ENCODE assay signal across 8 cellular contexts in genomic region chr11:111938687-111939160, GRCh38. TPM values are rescaled to one million over a fixed set of nuclear protein-coding genes. Genes with fewer than 3 reads are reported as not detected.
DNase-seq lines count a peak whose midpoint lies in the region; ATAC-seq and TF ChIP-seq lines count a peak whose summit lies in the region.

No MANE protein-coding gene starts in this region.

- peaks cover 29% of the 10 kb centered on the region for H3F3A ChIP-seq in MM.1S (ENCODE audit: insufficient read depth, low read length)

- H3K9me2 ChIP-seq in MM.1S (replicated peaks; ENCODE audit: insufficient read depth, low read length): no peaks in the 10 kb centered on the region

- 0 out of 2 replicates have a peak, but pooled peaks cover 4% of the 10 kb centered on the region for H3K79me2 ChIP-seq in MM.1S (ENCODE audit: low read length)

- H3K27ac ChIP-seq in MM.1S (ENCODE audit: low read length): peak overlapping the region; percentile 21; the same call in 1 of the 2 replicates
- peak overlapping the region; percentile 78 to 84 for H3K27ac ChIP-seq in right atrium auricular region

- no peaks in the 10 kb centered on the region for H3K9me3 ChIP-seq in MM.1S (replicated peaks; ENCODE audit: insufficient read depth, low read length)
- no peaks in the 10 kb centered on the region for H3K9me3 ChIP-seq in right atrium auricular region

- no peaks in the 10 kb centered on the region for H3K27me3 Mint-ChIP-seq in activated naive CD4-positive, alpha-beta T cell treated with anti-CD3 and anti-CD28 coated beads, Interleukin-2, amount 50 U/mL, for 24 hours

- H3K36me3 ChIP-seq in MM.1S (replicated peaks; ENCODE audit: insufficient read depth, low read length) (no peaks in the 10 kb centered on the region), right atrium auricular region (no peaks in the 10 kb centered on the region)

- H4K20me1 ChIP-seq in MM.1S (ENCODE audit: insufficient read depth, low read length): no peaks in the 10 kb centered on the region

- H2AFZ ChIP-seq in MM.1S (ENCODE audit: low read length): no peak overlapping the region

- no peaks in the 10 kb centered on the region for H3K9me3 Mint-ChIP-seq in activated naive CD4-positive, alpha-beta T cell treated with anti-CD3 and anti-CD28 coated beads, Interleukin-2, amount 50 U/mL, for 24 hours

- 0 out of 2 replicates have a peak overlapping the region, but pooled peaks have one; percentile 11 for H3K9ac ChIP-seq in MM.1S (ENCODE audit: low read length)

- peak; percentile 78 to 85 for ATAC-seq in activated CD4-positive, CD25-positive, alpha-beta regulatory T cell treated with anti-CD3 and anti-CD28 coated beads, Interleukin-2, amount 50 U/mL, for 24 hours

- no peaks in the 10 kb centered on the region for H3K36me3 Mint-ChIP-seq in activated naive CD4-positive, alpha-beta T cell treated with anti-CD3 and anti-CD28 coated beads, Interleukin-2, amount 50 U/mL, for 24 hours

- H3K27me3 ChIP-seq in MM.1S (replicated peaks; ENCODE audit: insufficient read depth, low read length) (no peaks in the 10 kb centered on the region), right atrium auricular region (no peaks in the 10 kb centered on the region)

- H3K4me1 ChIP-seq in MM.1S (ENCODE audit: low read length) (peaks cover 30% of the 10 kb centered on the region), right atrium auricular region (peaks cover 2 to 54% of the 10 kb centered on the region in 2 donors)

- TF ChIP-seq CTCF in MM.1S (IDR thresholded peaks at IDR 0.05; ENCODE audit: low read length) (no peak), right atrium auricular region (IDR thresholded peaks at IDR 0.05) (no peak)

- H3K27ac Mint-ChIP-seq in activated naive CD4-positive, alpha-beta T cell treated with anti-CD3 and anti-CD28 coated beads, Interleukin-2, amount 50 U/mL, for 24 hours: peak overlapping the region; percentile 92

- H3K4me3 ChIP-seq in MM.1S (ENCODE audit: low read length) (peak overlapping the region; percentile 20), right atrium auricular region (peak overlapping the region in 1 of 2 donors; percentile 1)

- no peak for DNase-seq in activated CD4-positive, CD25-positive, alpha-beta regulatory T cell (lab: John Stamatoyannopoulos, UW)
- DNase-seq in HCEC 1CT: peak; percentile 66
- peak; percentile 30 for DNase-seq in MM.1S
- DNase-seq in right atrium auricular region (ENCODE audit: low spot score): peak; percentile 64
- DNase-seq in stimulated activated naive CD4-positive, alpha-beta T cell treated with Interleukin-2 at 50 U/mL for 16 hours (lab: John Stamatoyannopoulos, UW): peak; percentile 41
- DNase-seq in 8988T: no peak

- peak overlapping the region; percentile 79 for H3K4me3 Mint-ChIP-seq in activated naive CD4-positive, alpha-beta T cell treated with anti-CD3 and anti-CD28 coated beads, Interleukin-2, amount 50 U/mL, for 24 hours

- H3K4me2 ChIP-seq in MM.1S (ENCODE audit: low read depth, low read length): peak overlapping the region; percentile 33

- peaks cover 53% of the 10 kb centered on the region for H3K4me1 Mint-ChIP-seq in activated naive CD4-positive, alpha-beta T cell treated with anti-CD3 and anti-CD28 coated beads, Interleukin-2, amount 50 U/mL, for 24 hours

RNA-seq across cellular contexts. Expression of gene DIXDC1, which starts 1.6 kb away (rescaled TPM):
- 10 to 100 TPM; 25.7 to 50.9 TPM for total RNA-seq in right atrium auricular region

RNA-seq across cellular contexts. Expression of gene C11orf52, which starts 20.0 kb away (rescaled TPM):
- 1 to 10 TPM; 1.5 to 8.3 TPM for total RNA-seq in right atrium auricular region

RNA-seq across cellular contexts. Expression of gene HSPB2, which starts 26.2 kb away (rescaled TPM):
- total RNA-seq in right atrium auricular region: 10 to 100 TPM in 1 of 2 donors, 1 to 10 TPM in 1; 5.5 to 13.0 TPM

RNA-seq across cellular contexts. Expression of gene CRYAB, which starts 27.2 kb away (rescaled TPM):
- 1,000 to 10,000 TPM; 2,961 to 3,608 TPM for total RNA-seq in right atrium auricular region

RNA-seq across cellular contexts. Expression of gene CFAP68, which starts 59.4 kb away (rescaled TPM):
- total RNA-seq in right atrium auricular region: 10 to 100 TPM; 27.7 to 40.9 TPM

Comparison
In these comparisons a context has a peak if more than half of its experiments do, and no peak if none do; other contexts are left out.
1. DNase-seq: peak in HCEC 1CT (single experiment), MM.1S (single experiment), right atrium auricular region (single experiment) and stimulated activated naive CD4-positive, alpha-beta T cell treated with Interleukin-2 at 50 U/mL for 16 hours (single experiment); none in activated CD4-positive, CD25-positive, alpha-beta regulatory T cell (0 of 4) and 8988T (single experiment).